26 cellular contexts compared by ENCODE assay signal in the genomic region with DNA sequence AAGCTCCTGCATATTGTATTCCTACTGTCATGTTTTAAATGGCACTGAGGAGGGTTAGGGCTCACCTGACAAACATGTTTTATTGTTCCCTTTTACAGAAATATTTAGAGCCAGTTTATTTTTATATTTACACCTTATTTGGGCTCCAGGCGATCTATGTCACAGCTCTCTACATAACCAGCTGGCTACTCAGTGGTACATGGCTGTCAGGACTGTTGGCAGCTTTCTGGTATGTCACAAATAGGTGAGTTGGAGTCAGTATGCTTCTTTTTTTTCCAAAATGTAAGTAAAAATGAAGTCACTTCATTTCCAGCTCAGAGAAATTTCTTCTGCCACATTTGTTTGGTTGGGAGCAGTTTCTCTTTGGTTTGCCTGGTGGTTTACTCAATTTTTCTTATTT.
"Had no signal": no experiment of that assay in that cellular context is flagged by ENCODE, and none has a peak within 500 bp of the region (broad histone marks: within the 10 kb centered on the region; RNA-seq: fewer than 3 reads in every experiment).

No MANE protein-coding gene starts in this region.

- H3K36me3 ChIP-seq: uterus, vagina had no signal

- H3K4me1 ChIP-seq: stomach, suprapubic skin, testis, thyroid gland, tibial artery, tibial nerve, transverse colon, upper lobe of left lung, upper lobe of right lung, uterus, vagina had no signal

- H3K27me3 ChIP-seq: stomach, suprapubic skin, testis, thyroid gland, tibial artery, tibial nerve, transverse colon, upper lobe of left lung, upper lobe of right lung, uterus, vagina had no signal

- H3K4me3 ChIP-seq: stomach, suprapubic skin, testis, thoracic aorta, thyroid gland, tibial artery, tibial nerve, transverse colon, upper lobe of left lung, upper lobe of right lung, uterus, vagina had no signal

- ATAC-seq: stimulated activated effector memory CD8-positive, alpha-beta T cell treated with anti-CD3 and anti-CD28 coated beads, Interleukin-12 subunit alpha, Interleukin-12 subunit beta, amount 100 ng/mL, for 72 hours; stimulated activated memory B cell treated with anti-CD40 and anti-IgM and Interleukin-4, amounts not matched to agents 10 μg/mL and 1 μg/mL and 100 μg/mL, for 72 hours; stimulated activated naive B cell treated with anti-CD40 and anti-IgM and Interleukin-4, amounts not matched to agents 10 μg/mL and 1 μg/mL and 100 μg/mL, for 72 hours; stimulated activated naive CD8-positive, alpha-beta T cell treated with anti-CD3 and anti-CD28 coated beads, Interleukin-15, amount 100 ng/mL, for 72 hours; stimulated activated naive CD8-positive, alpha-beta T cell treated with anti-CD3 and anti-CD28 coated beads, Interleukin-15, Interleukin-2, amounts not matched to agents 100 U/mL and 50 U/mL, for 24 hours; upper lobe of right lung had no signal

- H3K27ac ChIP-seq: stomach, suprapubic skin, testis, thoracic aorta, thyroid gland, tibial artery, tibial nerve, transverse colon, upper lobe of left lung, upper lobe of right lung, uterus, vagina had no signal

- DNase-seq: stimulated activated CD4-positive, alpha-beta T cell treated with anti-CD3 and anti-CD28 coated beads, Interleukin-2, amount 100 ng/mL, for 48 hours; stimulated activated CD4-positive, alpha-beta T cell treated with anti-CD3 and anti-CD28 coated beads, Interleukin-4, amount 100 ng/mL, for 1 hour; stimulated activated CD4-positive, alpha-beta T cell treated with anti-CD3 and anti-CD28 coated beads, Interleukin-4, amount 100 ng/mL, for 24 hours; stimulated activated CD4-positive, alpha-beta T cell treated with anti-CD3 and anti-CD28 coated beads, Interleukin-4, amount 100 ng/mL, for 4 hours; stimulated activated CD8-positive, alpha-beta memory T cell treated with anti-CD3 and anti-CD28 coated beads, Interleukin-4, amount 100 ng/mL, for 48 hours; stimulated activated naive B cell treated with anti-CD40 and anti-IgM and Interleukin-4, amounts not matched to agents 10 μg/mL and 1 μg/mL and 100 μg/mL, for 72 hours; stimulated activated naive CD4-positive, alpha-beta T cell; stimulated activated naive CD4-positive, alpha-beta T cell treated with Interleukin-2 at 50 U/mL for 16 hours; stimulated activated naive CD8-positive, alpha-beta T cell treated with anti-CD3 and anti-CD28 coated beads, Interleukin-15, amount 100 ng/mL, for 72 hours; stimulated activated naive CD8-positive, alpha-beta T cell treated with anti-CD3 and anti-CD28 coated beads, Interleukin-15, Interleukin-2, amounts not matched to agents 100 U/mL and 50 U/mL, for 24 hours; stomach; substantia nigra; testis; thyroid gland; tibial artery; transverse colon; trophoblast cell; upper lobe of left lung; upper lobe of right lung; uterus had no signal

- H3K9me3 ChIP-seq: stomach, suprapubic skin, testis, thoracic aorta, thyroid gland, tibial artery, tibial nerve, transverse colon, upper lobe of left lung, upper lobe of right lung, uterus, vagina had no signal
